ENCODE assay signal across 37 cellular contexts in genomic region chr2:48140586-48140985, GRCh38.
"Had no signal": no experiment of that assay in that cellular context is flagged by ENCODE, and none has a peak within 500 bp of the region (broad histone marks: within the 10 kb centered on the region; RNA-seq: fewer than 3 reads in every experiment).

No MANE protein-coding gene starts in this region.

- H3K4me3 ChIP-seq: ascending aorta, cardiac muscle cell had no signal

- ATAC-seq: activated CD4-positive, alpha-beta T cell treated with anti-CD3 and anti-CD28 coated beads for 36 hours; activated CD8-positive, alpha-beta memory T cell treated with anti-CD3 and anti-CD28 coated beads, Interleukin-2, amount 10 ng/mL, durations not matched to agents 7 days and 5 days; activated CD8-positive, alpha-beta T cell treated with anti-CD3 and anti-CD28 coated beads, Interleukin-2, amount 10 ng/mL, durations not matched to agents 7 days and 5 days; activated naive CD8-positive, alpha-beta T cell treated with anti-CD3 and anti-CD28 coated beads, Interleukin-2, amount 50 U/mL, for 24 hours had no signal

- DNase-seq: activated B cell treated with CpG ODN at 0.5 μM for 24 hours; activated CD4-positive, alpha-beta memory T cell treated with anti-CD3 and anti-CD28 coated beads, Interleukin-2, amount 10 ng/mL, durations not matched to agents 7 days and 5 days; activated CD4-positive, alpha-beta T cell treated with anti-CD3 and anti-CD28 coated beads for 36 hours; activated CD4-positive, alpha-beta T cell treated with anti-CD3 and anti-CD28 coated beads for 48 hours; activated CD4-positive, alpha-beta T cell treated with anti-CD3 and anti-CD28 coated beads, Interleukin-2, amount 10 ng/mL, durations not matched to agents 7 days and 5 days; activated CD4-positive, alpha-beta T cell treated with anti-CD3 and anti-CD28 coated beads, Interleukin-2, amount 50 U/mL, for 48 hours; activated CD4-positive, CD25-positive, alpha-beta regulatory T cell treated with anti-CD3 and anti-CD28 coated beads, Interleukin-2, amount 50 U/mL, for 72 hours; activated CD8-positive, alpha-beta memory T cell treated with anti-CD3 and anti-CD28 coated beads for 24 hours; activated CD8-positive, alpha-beta memory T cell treated with anti-CD3 and anti-CD28 coated beads, Interleukin-2, amount 10 ng/mL, durations not matched to agents 7 days and 5 days; activated CD8-positive, alpha-beta memory T cell treated with anti-CD3 and anti-CD28 coated beads, Interleukin-2, amount 50 U/mL, for 48 hours; activated CD8-positive, alpha-beta T cell treated with anti-CD3 and anti-CD28 coated beads, Interleukin-2, amount 10 ng/mL, durations not matched to agents 7 days and 5 days; activated effector memory CD4-positive, alpha-beta T cell treated with Interleukin-2 at 50 U/mL for 16 hours; activated gamma-delta T cell; activated naive CD4-positive, alpha-beta T cell treated with anti-CD3 and anti-CD28 coated beads, Interleukin-2, amount 10 ng/mL, durations not matched to agents 7 days and 5 days; activated naive CD4-positive, alpha-beta T cell treated with Interleukin-2 at 50 U/mL for 16 hours; activated naive CD8-positive, alpha-beta T cell treated with anti-CD3 and anti-CD28 coated beads, Interleukin-2, amount 10 ng/mL, durations not matched to agents 7 days and 5 days; activated naive CD8-positive, alpha-beta T cell treated with anti-CD3 and anti-CD28 coated beads, Interleukin-2, amount 50 U/mL, for 24 hours; activated T-cell treated with anti-CD3 and anti-CD28 coated beads, Interleukin-2, amount 50 U/mL, for 24 hours; activated T-cell treated with anti-CD3 and anti-CD28 coated beads, Interleukin-2, amount 50 U/mL, for 48 hours; amygdala; anterior cingulate cortex; caudate nucleus; cerebellar nuclear complex; T-helper 1 cell; T-helper 2 cell; T-helper 9 cell; WERI-Rb-1 had no signal

- H3K9me3 ChIP-seq: ascending aorta had no signal

- H3K4me3 Mint-ChIP-seq: activated B cell treated with CpG ODN at 0.5 μM for 24 hours; activated CD4-positive, alpha-beta memory T cell treated with anti-CD3 and anti-CD28 coated beads, Interleukin-2, amount 10 ng/mL, durations not matched to agents 7 days and 5 days; activated CD4-positive, alpha-beta T cell treated with anti-CD3 and anti-CD28 coated beads for 36 hours; activated CD4-positive, alpha-beta T cell treated with anti-CD3 and anti-CD28 coated beads, Interleukin-2, amount 10 ng/mL, durations not matched to agents 7 days and 5 days; activated CD8-positive, alpha-beta memory T cell treated with anti-CD3 and anti-CD28 coated beads, Interleukin-2, amount 10 ng/mL, durations not matched to agents 7 days and 5 days; activated CD8-positive, alpha-beta T cell treated with anti-CD3 and anti-CD28 coated beads, Interleukin-2, amount 10 ng/mL, durations not matched to agents 7 days and 5 days; activated naive CD4-positive, alpha-beta T cell treated with anti-CD3 and anti-CD28 coated beads, Interleukin-2, amount 10 ng/mL, durations not matched to agents 7 days and 5 days; activated naive CD4-positive, alpha-beta T cell treated with anti-CD3 and anti-CD28 coated beads, Interleukin-2, amount 50 U/mL, for 24 hours; activated naive CD8-positive, alpha-beta T cell; activated naive CD8-positive, alpha-beta T cell treated with anti-CD3 and anti-CD28 coated beads, Interleukin-2, amount 10 ng/mL, durations not matched to agents 7 days and 5 days; activated naive CD8-positive, alpha-beta T cell treated with anti-CD3 and anti-CD28 coated beads, Interleukin-2, amount 50 U/mL, for 24 hours; activated T-cell treated with anti-CD3 and anti-CD28 coated beads, Interleukin-2, amount 50 U/mL, for 24 hours; brain; central memory CD8-positive, alpha-beta T cell; T-helper 1 cell treated with Interleukin-12 subunit alpha and Interleukin-12 subunit beta and Interleukin-4 antibody, amounts not matched to agents 30 μg/mL and 1 μg/mL, for 36 hours; T-helper 2 cell treated with Interferon-gamma antibody and Interleukin-4, amounts not matched to agents 5 μg/mL and 100 μg/mL, for 36 hours had no signal

- H3K27ac Mint-ChIP-seq: activated B cell treated with CpG ODN at 0.5 μM for 24 hours; activated CD4-positive, alpha-beta memory T cell treated with anti-CD3 and anti-CD28 coated beads, Interleukin-2, amount 10 ng/mL, durations not matched to agents 7 days and 5 days; activated CD4-positive, alpha-beta T cell treated with anti-CD3 and anti-CD28 coated beads for 36 hours; activated CD4-positive, alpha-beta T cell treated with anti-CD3 and anti-CD28 coated beads, Interleukin-2, amount 10 ng/mL, durations not matched to agents 7 days and 5 days; activated CD8-positive, alpha-beta memory T cell treated with anti-CD3 and anti-CD28 coated beads, Interleukin-2, amount 10 ng/mL, durations not matched to agents 7 days and 5 days; activated CD8-positive, alpha-beta T cell treated with anti-CD3 and anti-CD28 coated beads, Interleukin-2, amount 10 ng/mL, durations not matched to agents 7 days and 5 days; activated naive CD4-positive, alpha-beta T cell treated with anti-CD3 and anti-CD28 coated beads, Interleukin-2, amount 10 ng/mL, durations not matched to agents 7 days and 5 days; activated naive CD4-positive, alpha-beta T cell treated with anti-CD3 and anti-CD28 coated beads, Interleukin-2, amount 50 U/mL, for 24 hours; activated naive CD8-positive, alpha-beta T cell; activated naive CD8-positive, alpha-beta T cell treated with anti-CD3 and anti-CD28 coated beads, Interleukin-2, amount 10 ng/mL, durations not matched to agents 7 days and 5 days; activated naive CD8-positive, alpha-beta T cell treated with anti-CD3 and anti-CD28 coated beads, Interleukin-2, amount 50 U/mL, for 24 hours; activated T-cell treated with anti-CD3 and anti-CD28 coated beads, Interleukin-2, amount 50 U/mL, for 24 hours; activated T-helper 2 cell treated with anti-CD3 and anti-CD28 coated beads, Interferon-gamma antibody, Interleukin-2, Interleukin-4, amounts not matched to agents 10 μg/mL and 5 μg/mL and 100 μg/mL, durations not matched to agents 14 hours and 24 hours and 36 hours; brain; T-helper 1 cell treated with Interleukin-12 subunit alpha and Interleukin-12 subunit beta and Interleukin-4 antibody, amounts not matched to agents 30 μg/mL and 1 μg/mL, for 36 hours; T-helper 2 cell treated with Interferon-gamma antibody and Interleukin-4, amounts not matched to agents 5 μg/mL and 100 μg/mL, for 36 hours had no signal

- H3K27me3 ChIP-seq: ascending aorta, cardiac muscle cell had no signal

- H3K36me3 ChIP-seq: ascending aorta, cardiac muscle cell had no signal

- H3K36me3 Mint-ChIP-seq: activated naive CD4-positive, alpha-beta T cell treated with anti-CD3 and anti-CD28 coated beads, Interleukin-2, amount 50 U/mL, for 24 hours; brain had no signal

- H3K27ac ChIP-seq: ascending aorta, cardiac muscle cell, WERI-Rb-1 had no signal

- H3K27me3 Mint-ChIP-seq: activated B cell treated with CpG ODN at 0.5 μM for 24 hours; activated CD4-positive, alpha-beta T cell treated with anti-CD3 and anti-CD28 coated beads for 36 hours; activated CD8-positive, alpha-beta memory T cell treated with anti-CD3 and anti-CD28 coated beads, Interleukin-2, amount 10 ng/mL, durations not matched to agents 7 days and 5 days; activated naive CD4-positive, alpha-beta T cell treated with anti-CD3 and anti-CD28 coated beads, Interleukin-2, amount 10 ng/mL, durations not matched to agents 7 days and 5 days; activated naive CD4-positive, alpha-beta T cell treated with anti-CD3 and anti-CD28 coated beads, Interleukin-2, amount 50 U/mL, for 24 hours; activated naive CD8-positive, alpha-beta T cell; activated T-cell treated with anti-CD3 and anti-CD28 coated beads, Interleukin-2, amount 50 U/mL, for 24 hours; central memory CD8-positive, alpha-beta T cell had no signal

- FAIRE-seq: bronchial epithelial cell had no signal

- H3K9me3 Mint-ChIP-seq: activated naive CD4-positive, alpha-beta T cell treated with anti-CD3 and anti-CD28 coated beads, Interleukin-2, amount 50 U/mL, for 24 hours; activated naive CD8-positive, alpha-beta T cell treated with anti-CD3 and anti-CD28 coated beads, Interleukin-2, amount 50 U/mL, for 24 hours; activated T-cell treated with anti-CD3 and anti-CD28 coated beads, Interleukin-2, amount 50 U/mL, for 24 hours; activated T-helper 2 cell treated with anti-CD3 and anti-CD28 coated beads, Interferon-gamma antibody, Interleukin-2, Interleukin-4, amounts not matched to agents 10 μg/mL and 5 μg/mL and 100 μg/mL, durations not matched to agents 14 hours and 24 hours and 36 hours; central memory CD8-positive, alpha-beta T cell; T-helper 2 cell treated with Interferon-gamma antibody and Interleukin-4, amounts not matched to agents 5 μg/mL and 100 μg/mL, for 36 hours had no signal
